Comparison of ENCODE assay signal across 26 cellular contexts in the genomic region with DNA sequence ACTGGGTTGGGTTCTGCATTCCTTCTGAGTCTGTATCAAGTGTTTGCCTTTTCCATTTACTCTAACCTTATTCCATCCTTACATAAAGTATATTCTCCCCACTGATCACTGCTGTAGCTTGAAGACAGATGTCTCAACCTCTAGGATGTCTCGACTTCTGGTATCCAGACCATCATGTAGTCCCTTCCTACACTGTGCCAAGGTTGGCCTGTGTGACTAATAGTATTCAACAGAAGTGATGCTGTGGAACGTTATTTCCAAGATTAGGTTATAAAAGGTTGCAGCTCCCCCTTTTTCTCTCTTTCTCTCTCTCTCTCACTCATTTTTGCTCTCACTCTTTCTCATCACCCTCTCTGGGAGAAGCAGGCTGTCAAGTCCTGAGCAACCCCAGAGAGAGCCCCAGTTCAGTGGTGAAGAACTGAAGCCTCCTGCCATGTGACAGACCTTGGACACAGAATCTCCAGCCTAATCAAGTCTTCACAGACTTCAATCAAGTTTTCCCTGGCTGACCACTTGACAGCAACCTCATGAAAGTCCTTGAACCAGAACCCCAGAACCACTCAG.
"Had no signal": no experiment of that assay in that cellular context is flagged by ENCODE, and none has a peak within 500 bp of the region (broad histone marks: within the 10 kb centered on the region; RNA-seq: fewer than 3 reads in every experiment).

No MANE protein-coding gene starts in this region.

- H3K27me3 Mint-ChIP-seq: activated CD8-positive, alpha-beta T cell treated with anti-CD3 and anti-CD28 coated beads for 36 hours; effector memory CD8-positive, alpha-beta T cell had no signal

- ATAC-seq: activated CD8-positive, alpha-beta T cell treated with anti-CD3 and anti-CD28 coated beads for 36 hours; body of pancreas; effector memory CD8-positive, alpha-beta T cell; foreskin keratinocyte; gastrocnemius medialis; heart left ventricle had no signal

- DNase-seq: activated CD4-positive, alpha-beta T cell treated with anti-CD3 and anti-CD28 coated beads for 4 hours; activated CD4-positive, alpha-beta T cell treated with anti-CD3 and anti-CD28 coated beads, Interleukin-2, amount 50 U/mL, for 1 hour; activated CD4-positive, CD25-positive, alpha-beta regulatory T cell; activated CD4-positive, CD25-positive, alpha-beta regulatory T cell treated with anti-CD3 and anti-CD28 coated beads, Interleukin-2, amount 50 U/mL, for 72 hours; activated CD8-positive, alpha-beta memory T cell treated with anti-CD3 and anti-CD28 coated beads for 24 hours; activated CD8-positive, alpha-beta T cell treated with anti-CD3 and anti-CD28 coated beads for 36 hours; activated gamma-delta T cell; activated naive CD4-positive, alpha-beta T cell; activated naive CD4-positive, alpha-beta T cell treated with anti-CD3 and anti-CD28 coated beads, Interleukin-2, amount 50 U/mL, for 16 hours; activated T-cell treated with anti-CD3 and anti-CD28 coated beads, Interleukin-2, amount 50 U/mL, for 1 hour; adrenal gland; amygdala; aorta; body of pancreas; caudate nucleus; cortex of kidney; dermis blood vessel endothelial cell; effector CD4-positive, alpha-beta T cell; effector memory CD8-positive, alpha-beta T cell; erythroblast; foreskin keratinocyte; gastrocnemius medialis; glutamatergic neuron; heart left ventricle; T-helper 2 cell had no signal

- H3K4me3 Mint-ChIP-seq: activated CD8-positive, alpha-beta T cell treated with anti-CD3 and anti-CD28 coated beads for 36 hours; activated T-helper 1 cell treated with anti-CD3 and anti-CD28 coated beads, Interleukin-12 subunit alpha, Interleukin-12 subunit beta, Interleukin-2, Interleukin-4 antibody, amounts not matched to agents 30 ng/mL and 10 ng/mL and 1 ng/mL, durations not matched to agents 14 hours and 24 hours and 36 hours; effector memory CD8-positive, alpha-beta T cell had no signal

- H3K27ac Mint-ChIP-seq: activated CD8-positive, alpha-beta T cell treated with anti-CD3 and anti-CD28 coated beads for 36 hours; activated T-helper 1 cell treated with anti-CD3 and anti-CD28 coated beads, Interleukin-12 subunit alpha, Interleukin-12 subunit beta, Interleukin-2, Interleukin-4 antibody, amounts not matched to agents 30 ng/mL and 10 ng/mL and 1 ng/mL, durations not matched to agents 14 hours and 24 hours and 36 hours; effector memory CD8-positive, alpha-beta T cell had no signal

- H3K9me3 Mint-ChIP-seq: activated CD8-positive, alpha-beta T cell treated with anti-CD3 and anti-CD28 coated beads for 36 hours; activated T-helper 1 cell treated with anti-CD3 and anti-CD28 coated beads, Interleukin-12 subunit alpha, Interleukin-12 subunit beta, Interleukin-2, Interleukin-4 antibody, amounts not matched to agents 30 ng/mL and 10 ng/mL and 1 ng/mL, durations not matched to agents 14 hours and 24 hours and 36 hours; effector memory CD8-positive, alpha-beta T cell had no signal
